In genomic region chr1:228497206-228497605, GRCh38 we compare ENCODE assay signal across 14 cellular contexts. TPM values are rescaled to one million over a fixed set of nuclear protein-coding genes. Genes with fewer than 3 reads are reported as not detected.
A peak's percentile ranks its signal among the peaks of the same experiment; 100 is the strongest.
DNase-seq lines count a peak whose midpoint lies in the region; ATAC-seq and TF ChIP-seq lines count a peak whose summit lies in the region.
"Had no signal": no experiment of that assay in that cellular context is flagged by ENCODE, and none has a peak within 500 bp of the region (broad histone marks: within the 10 kb centered on the region; RNA-seq: fewer than 3 reads in every experiment).

No MANE protein-coding gene starts in this region.

- no peak for ATAC-seq in CD4-positive, CD25-positive, alpha-beta regulatory T cell (ENCODE audit: low read depth in 2 of 2)
- ATAC-seq in GM18870 (IDR thresholded peaks at IDR 0.05; ENCODE audit: unreplicated experiment) = no peak

- no peaks in the 10 kb centered on the region for H3K9me3 ChIP-seq in CD4-positive, CD25-positive, alpha-beta regulatory T cell (ENCODE audit: control insufficient read depth in 2 of 2, low read length in 2 of 2)
- H3K9me3 ChIP-seq: BLaER1, HAP-1 had no signal

- no peak overlapping the region for H3K4me3 ChIP-seq in CD4-positive, CD25-positive, alpha-beta regulatory T cell (ENCODE audit: low read depth, low read length)
- H3K4me3 ChIP-seq: BLaER1, HAP-1 had no signal

- no peaks in the 10 kb centered on the region for H3K27me3 ChIP-seq in CD4-positive, CD25-positive, alpha-beta regulatory T cell (ENCODE audit: control insufficient read depth, insufficient read depth, low read length)
- H3K27me3 ChIP-seq: BLaER1 had no signal

- H3K27me3 Mint-ChIP-seq in CD4-positive, CD25-positive, alpha-beta regulatory T cell = no peaks in the 10 kb centered on the region
- no peaks in the 10 kb centered on the region for H3K27me3 Mint-ChIP-seq in chondrocyte (ENCODE audit: low read depth)
- H3K27me3 Mint-ChIP-seq in HFFc6 (ENCODE audit: insufficient read depth) = no peaks in the 10 kb centered on the region

- H3K27ac ChIP-seq in CD4-positive, CD25-positive, alpha-beta regulatory T cell (ENCODE audit: insufficient read depth, low read length, poor library complexity, severe bottlenecking) = no peak overlapping the region
- H3K27ac ChIP-seq: 22Rv1, BLaER1 had no signal

- peak; percentile 24 for DNase-seq in activated CD8-positive, alpha-beta memory T cell treated with anti-CD3 and anti-CD28 coated beads for 24 hours
- no peak for DNase-seq in activated CD8-positive, alpha-beta memory T cell treated with anti-CD3 and anti-CD28 coated beads, Interleukin-2, amount 50 U/mL, for 4 hours
- DNase-seq in CD4-positive, CD25-positive, alpha-beta regulatory T cell = no peak
- DNase-seq in chondrocyte (ENCODE audit: low spot score) (no peak), HFFc6 (no peak)
- DNase-seq in stimulated activated CD8-positive, alpha-beta memory T cell treated with anti-CD3 and anti-CD28 coated beads, Interleukin-4, amount 100 ng/mL, for 48 hours = peak; percentile 17
- no peak for DNase-seq in activated naive CD4-positive, alpha-beta T cell treated with anti-CD3 and anti-CD28 coated beads, Interleukin-2, amount 50 U/mL, for 16 hours
- DNase-seq: AML-193, DMS53, GF-D8 had no signal

- no peak overlapping the region for H3K4me3 Mint-ChIP-seq in CD4-positive, CD25-positive, alpha-beta regulatory T cell
- H3K4me3 Mint-ChIP-seq in chondrocyte (ENCODE audit: unreplicated experiment) = no peak overlapping the region
- H3K4me3 Mint-ChIP-seq in HFFc6 = no peak overlapping the region

- peaks cover 21% of the 10 kb centered on the region for H3K36me3 Mint-ChIP-seq in CD4-positive, CD25-positive, alpha-beta regulatory T cell
- H3K36me3 Mint-ChIP-seq in chondrocyte (ENCODE audit: low read depth) (peaks cover 25% of the 10 kb centered on the region), HFFc6 (ENCODE audit: low read depth) (peaks cover 22% of the 10 kb centered on the region)

- peaks cover 0 to 1% (median 0%) of the 10 kb centered on the region in 7 donors for H3K9me3 Mint-ChIP-seq in CD4-positive, CD25-positive, alpha-beta regulatory T cell
- H3K9me3 Mint-ChIP-seq in chondrocyte (ENCODE audit: low read depth) (no peaks in the 10 kb centered on the region), HFFc6 (no peaks in the 10 kb centered on the region)

- H3K4me1 Mint-ChIP-seq in CD4-positive, CD25-positive, alpha-beta regulatory T cell = peaks cover 7 to 37% (median 24%) of the 10 kb centered on the region in 4 donors
- H3K4me1 Mint-ChIP-seq in chondrocyte (ENCODE audit: low read depth) (peaks cover 11% of the 10 kb centered on the region), HFFc6 (ENCODE audit: low read depth) (peaks cover 13% of the 10 kb centered on the region)

- TF ChIP-seq CTCF in chondrocyte (IDR thresholded peaks at IDR 0.05) (no peak), HFFc6 (IDR thresholded peaks at IDR 0.05) (no peak)

- H3K4me1 ChIP-seq in CD4-positive, CD25-positive, alpha-beta regulatory T cell (ENCODE audit: control insufficient read depth, insufficient read depth, low read length, poor library complexity, severe bottlenecking) = peaks cover 12% of the 10 kb centered on the region

- H3K27ac Mint-ChIP-seq in CD4-positive, CD25-positive, alpha-beta regulatory T cell = peak overlapping the region in 2 of 3 donors; percentile 85 to 86
- H3K27ac Mint-ChIP-seq in chondrocyte (ENCODE audit: unreplicated experiment) (peak overlapping the region; percentile 34), HFFc6 (no peak overlapping the region)

- H3K36me3 ChIP-seq in CD4-positive, CD25-positive, alpha-beta regulatory T cell (ENCODE audit: control insufficient read depth, insufficient read depth, low read length) = peaks cover 46% of the 10 kb centered on the region

RNA-seq across cellular contexts. Expression of gene RNF187, which starts 10.0 kb away (rescaled TPM):
- 59.0 TPM for total RNA-seq in CD4-positive, CD25-positive, alpha-beta regulatory T cell
- polyA plus RNA-seq in CD4-positive, CD25-positive, alpha-beta regulatory T cell = 10 to 100 TPM; 16.1 to 49.7 (median 30.2) TPM
- 124 to 196 TPM (median 193 TPM) in 3 replicates for total RNA-seq in chondrocyte
- total RNA-seq in HFFc6 (2021; fragmentation: NEBNext Ultra II Directional; extraction: Animal tissue kit (Norgen Biotek cat#: 25700)) = 100 to 1,000 TPM; 110 to 143 (median 130) TPM

Comparison
In these comparisons a context has a peak if more than half of its experiments do, and no peak if none do; other contexts are left out.
1. DNase-seq: peak in activated CD8-positive, alpha-beta memory T cell treated with anti-CD3 and anti-CD28 coated beads for 24 hours (single experiment) and stimulated activated CD8-positive, alpha-beta memory T cell treated with anti-CD3 and anti-CD28 coated beads, Interleukin-4, amount 100 ng/mL, for 48 hours (single experiment); none in activated CD8-positive, alpha-beta memory T cell treated with anti-CD3 and anti-CD28 coated beads, Interleukin-2, amount 50 U/mL, for 4 hours (single experiment), CD4-positive, CD25-positive, alpha-beta regulatory T cell (0 of 3), chondrocyte (single experiment), HFFc6 (single experiment) and activated naive CD4-positive, alpha-beta T cell treated with anti-CD3 and anti-CD28 coated beads, Interleukin-2, amount 50 U/mL, for 16 hours (single experiment).